Comparison of ENCODE assay signal across 11 cellular contexts in the genomic region with DNA sequence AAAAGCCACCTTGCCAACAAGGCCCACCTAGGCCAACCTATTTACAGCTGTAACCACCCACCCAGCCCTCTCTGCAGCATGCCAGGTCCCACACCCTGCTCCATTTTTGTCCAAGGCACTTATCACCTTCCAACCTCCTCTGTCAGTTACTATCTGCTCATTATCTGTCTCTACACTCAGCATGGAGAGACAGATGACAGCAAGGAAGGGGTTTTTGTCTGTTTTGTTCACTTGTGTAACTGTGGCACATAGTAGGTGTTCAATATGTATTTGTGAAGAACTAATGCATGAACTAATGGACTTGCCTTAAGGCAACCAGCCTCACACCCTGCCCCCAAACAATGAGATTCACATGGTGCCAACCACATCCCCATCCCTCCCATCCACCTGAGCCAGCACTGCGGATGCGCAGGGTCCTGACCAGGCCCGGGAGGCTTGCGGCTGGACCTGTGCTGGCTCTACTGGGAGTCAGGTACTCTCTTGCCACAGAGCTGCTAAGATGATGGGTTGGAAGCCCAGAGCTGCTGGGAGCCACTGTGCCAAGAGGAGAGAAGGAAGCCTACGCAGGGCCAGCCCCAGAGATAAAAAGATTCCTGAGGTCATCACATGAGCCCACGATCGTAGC. TPM values are rescaled to one million over a fixed set of nuclear protein-coding genes. Genes with fewer than 3 reads are reported as not detected.
A peak's percentile ranks its signal among the peaks of the same experiment; 100 is the strongest.
DNase-seq lines count a peak whose midpoint lies in the region; ATAC-seq and TF ChIP-seq lines count a peak whose summit lies in the region.
"Had no signal": no experiment of that assay in that cellular context is flagged by ENCODE, and none has a peak within 500 bp of the region (broad histone marks: within the 10 kb centered on the region; RNA-seq: fewer than 3 reads in every experiment).

No MANE protein-coding gene starts in this region.

- WGBS in psoas muscle, 3 donors, result 80 to 86% (median 82%) methylated on average over 7 of the region's 7 CpGs
- 73 to 86% (median 79%) methylated on average over 7 of the region's 7 CpGs for WGBS in ovary, 3 donors

- intact Hi-C loops in CD4-positive, alpha-beta T cell (cut with DNase I, micrococcal nuclease), result loop anchor here in 1 of 2 experiments (1.0 kb wide), 1 partner anchor 44 kb away; no protein-coding TSS in a partner anchor
- intact Hi-C loops in psoas muscle (cut with DNase I) (no loop called here), ovary (cut with DNase I) (no loop called here)

- H3K27me3 Mint-ChIP-seq in CD4-positive, alpha-beta T cell, result no peaks in the 10 kb centered on the region
- H3K27me3 Mint-ChIP-seq in HFFc6 (ENCODE audit: insufficient read depth), result peaks cover 5% of the 10 kb centered on the region
- no peaks in the 10 kb centered on the region for H3K27me3 Mint-ChIP-seq in activated naive CD8-positive, alpha-beta T cell treated with anti-CD3 and anti-CD28 coated beads, Interleukin-2, amount 50 U/mL, for 24 hours
- no peaks in the 10 kb centered on the region for H3K27me3 Mint-ChIP-seq in nephron progenitor cell (ENCODE audit: low read depth, poor library complexity)

- H3K9me3 ChIP-seq in CD4-positive, alpha-beta T cell (ENCODE audit: control insufficient read depth, low read length), result no peaks in the 10 kb centered on the region
- H3K9me3 ChIP-seq in psoas muscle (no peaks in the 10 kb centered on the region), ovary (no peaks in the 10 kb centered on the region)

- H3K4me1 Mint-ChIP-seq in CD4-positive, alpha-beta T cell (ENCODE audit: low read depth), result peaks cover 90% of the 10 kb centered on the region
- H3K4me1 Mint-ChIP-seq in HFFc6 (ENCODE audit: low read depth) (peaks cover 30% of the 10 kb centered on the region), nephron progenitor cell (no peaks in the 10 kb centered on the region)
- peaks cover 87% of the 10 kb centered on the region for H3K4me1 Mint-ChIP-seq in activated naive CD8-positive, alpha-beta T cell treated with anti-CD3 and anti-CD28 coated beads, Interleukin-2, amount 50 U/mL, for 24 hours

- no peak for TF ChIP-seq POLR2A in ovary (IDR thresholded peaks at IDR 0.05)

- TF ChIP-seq CTCF in CD4-positive, alpha-beta T cell (IDR thresholded peaks at IDR 0.05), result peak; percentile 2
- TF ChIP-seq CTCF in HFFc6 (IDR thresholded peaks at IDR 0.05) (no peak), nephron progenitor cell (IDR thresholded peaks at IDR 0.05) (no peak), psoas muscle (IDR thresholded peaks at IDR 0.05) (no peak), ovary (IDR thresholded peaks at IDR 0.05) (no peak)

- TF ChIP-seq EP300 in ovary (IDR thresholded peaks at IDR 0.05), result no peak

- POLR2A ChIA-PET in CD4-positive, alpha-beta T cell (lab: Charles Lee), result interaction anchor here (1.4 to 7.6 kb wide), 9 partner anchors 13 to 71 kb away, joined by 3 to 70 read pairs (median 15); partner anchors contain the start of genes DEDD2, GSK3A, POU2F2 and ZNF526

- H3K27me3 ChIP-seq in CD4-positive, alpha-beta T cell (ENCODE audit: control insufficient read depth, insufficient read depth, low read length), result no peaks in the 10 kb centered on the region
- H3K27me3 ChIP-seq in psoas muscle (ENCODE audit: insufficient read depth in 3 of 3, low read length in 2 of 3) (no peaks in the 10 kb centered on the region), ovary (no peaks in the 10 kb centered on the region)

- peaks cover 81% of the 10 kb centered on the region for H3K36me3 Mint-ChIP-seq in CD4-positive, alpha-beta T cell (ENCODE audit: low read depth)
- H3K36me3 Mint-ChIP-seq in HFFc6 (ENCODE audit: low read depth), result peaks cover 42% of the 10 kb centered on the region
- H3K36me3 Mint-ChIP-seq in activated naive CD8-positive, alpha-beta T cell treated with anti-CD3 and anti-CD28 coated beads, Interleukin-2, amount 50 U/mL, for 24 hours (ENCODE audit: low read depth), result peaks cover 34% of the 10 kb centered on the region
- peaks cover 52% of the 10 kb centered on the region for H3K36me3 Mint-ChIP-seq in nephron progenitor cell (ENCODE audit: low read depth)

- H3K27ac Mint-ChIP-seq in CD4-positive, alpha-beta T cell, result peak overlapping the region; percentile 93
- peak overlapping the region; percentile 19; the same call in 1 of the 2 replicates for H3K27ac Mint-ChIP-seq in HFFc6
- peak overlapping the region; percentile 92 for H3K27ac Mint-ChIP-seq in activated naive CD8-positive, alpha-beta T cell treated with anti-CD3 and anti-CD28 coated beads, Interleukin-2, amount 50 U/mL, for 24 hours
- H3K27ac Mint-ChIP-seq in nephron progenitor cell, result peak overlapping the region; percentile 80

- peak overlapping the region; percentile 89 for H3K27ac ChIP-seq in CD4-positive, alpha-beta T cell (ENCODE audit: low read depth, low read length)
- H3K27ac ChIP-seq in psoas muscle (no peak overlapping the region), ovary (no peak overlapping the region)

- H3K4me1 ChIP-seq in psoas muscle (no peaks in the 10 kb centered on the region), ovary (ENCODE audit: insufficient read depth) (no peaks in the 10 kb centered on the region)

- no peak for DNase-seq in CD4-positive, alpha-beta T cell
- DNase-seq in HFFc6 (no peak), nephron progenitor cell (no peak), psoas muscle (no peak), anterior cingulate cortex (lab: John Stamatoyannopoulos, UW) (no peak), ovary (no peak)
- no peak for DNase-seq in activated naive CD8-positive, alpha-beta T cell treated with anti-CD3 and anti-CD28 coated beads, Interleukin-2, amount 50 U/mL, for 24 hours
- DNase-seq in effector CD4-positive, alpha-beta T cell, result no peak
- DNase-seq: COR-L47, hippocampal formation, NCI-H2081 had no signal

- no peaks in the 10 kb centered on the region for H3K9me3 Mint-ChIP-seq in CD4-positive, alpha-beta T cell
- no peaks in the 10 kb centered on the region for H3K9me3 Mint-ChIP-seq in HFFc6
- H3K9me3 Mint-ChIP-seq in activated naive CD8-positive, alpha-beta T cell treated with anti-CD3 and anti-CD28 coated beads, Interleukin-2, amount 50 U/mL, for 24 hours, result no peaks in the 10 kb centered on the region
- no peaks in the 10 kb centered on the region for H3K9me3 Mint-ChIP-seq in nephron progenitor cell

- CTCF ChIA-PET in CD4-positive, alpha-beta T cell (lab: Charles Lee), result interaction anchor here (1.0 to 2.3 kb wide), 6 partner anchors 9 to 45 kb away, joined by 3 to 9 read pairs (median 5); partner anchors contain the start of gene ZNF526

- no peak overlapping the region for H3K4me3 ChIP-seq in psoas muscle
- no peak overlapping the region for H3K4me3 ChIP-seq in ovary

- H3K36me3 ChIP-seq in psoas muscle (ENCODE audit: insufficient read depth in 1 of 2, low read depth in 1 of 2) (peaks cover 0 to 73% of the 10 kb centered on the region in 2 donors), ovary (no peaks in the 10 kb centered on the region)

- H3K4me3 Mint-ChIP-seq in CD4-positive, alpha-beta T cell, result peak overlapping the region; percentile 83
- H3K4me3 Mint-ChIP-seq in HFFc6, result no peak overlapping the region
- peak overlapping the region; percentile 68 for H3K4me3 Mint-ChIP-seq in activated naive CD8-positive, alpha-beta T cell treated with anti-CD3 and anti-CD28 coated beads, Interleukin-2, amount 50 U/mL, for 24 hours
- no peak overlapping the region for H3K4me3 Mint-ChIP-seq in nephron progenitor cell

- ATAC-seq in CD4-positive, alpha-beta T cell (ENCODE audit: poor library complexity), result no peak
- no peak for ATAC-seq in activated naive CD8-positive, alpha-beta T cell treated with anti-CD3 and anti-CD28 coated beads, Interleukin-2, amount 50 U/mL, for 24 hours
- ATAC-seq in psoas muscle, result no peak

RNA-seq across cellular contexts. Expression of gene DEDD2, which starts 17.2 kb away (rescaled TPM):
- total RNA-seq in CD4-positive, alpha-beta T cell, result 100 to 1,000 TPM in 1 of 2 experiments, 10 to 100 TPM in 1; 96.5 to 103 TPM
- 10 to 100 TPM; 19.2 to 24.9 (median 20.2) TPM for total RNA-seq in HFFc6 (2021; fragmentation: NEBNext Ultra II Directional; extraction: Animal tissue kit (Norgen Biotek cat#: 25700))
- 10 to 100 TPM in 3 of 4 donors, 1 to 10 TPM in 1; 8.8 to 22.5 (median 11.6) TPM for total RNA-seq in psoas muscle
- 10 to 100 TPM; 11.6 to 26.1 (median 20.5) TPM for polyA plus RNA-seq in psoas muscle
- total RNA-seq in ovary, result 10 to 100 TPM; 14.9 to 36.8 (median 25.1) TPM
- polyA plus RNA-seq in ovary, result 10 to 100 TPM in 1 of 2 donors, 1 to 10 TPM in 1; 8.3 to 33.1 TPM

RNA-seq across cellular contexts. Expression of gene ZNF526, which starts 19.9 kb away (rescaled TPM):
- total RNA-seq in CD4-positive, alpha-beta T cell, result 1 to 10 TPM; 5.0 to 6.2 TPM
- total RNA-seq in HFFc6 (2021; fragmentation: NEBNext Ultra II Directional; extraction: Animal tissue kit (Norgen Biotek cat#: 25700)), result 10 to 100 TPM; 14.0 to 18.2 (median 16.1) TPM
- total RNA-seq in psoas muscle (1 to 10 TPM; 4.2 to 7.9 (median 6.0) TPM), ovary (10 to 100 TPM in 5 of 7 donors, 1 to 10 TPM in 2; 2.4 to 17.9 (median 12.9) TPM)
- polyA plus RNA-seq in psoas muscle (1 to 10 TPM; 3.4 to 7.4 (median 5.0) TPM), ovary (1 to 10 TPM; 5.0 to 6.5 TPM)

RNA-seq across cellular contexts. Expression of gene GSK3A, which starts 42.2 kb away (rescaled TPM):
- total RNA-seq in CD4-positive, alpha-beta T cell, result 10 to 100 TPM; 13.6 to 13.9 TPM
- total RNA-seq in HFFc6 (2021; fragmentation: NEBNext Ultra II Directional; extraction: Animal tissue kit (Norgen Biotek cat#: 25700)), result 10 to 100 TPM; 36.3 to 45.5 (median 43.1) TPM
- total RNA-seq in psoas muscle (10 to 100 TPM; 48.7 to 64.8 (median 58.1) TPM), ovary (10 to 100 TPM; 16.0 to 40.9 (median 34.9) TPM)
- polyA plus RNA-seq in psoas muscle (100 to 1,000 TPM in 1 of 3 donors, 10 to 100 TPM in 2; 70.1 to 117 (median 81.1) TPM), ovary (10 to 100 TPM; 31.9 to 38.3 TPM)

RNA-seq across cellular contexts. Expression of gene ERF, which starts 54.7 kb away (rescaled TPM):
- 100 to 1,000 TPM; 105 to 113 TPM for total RNA-seq in CD4-positive, alpha-beta T cell
- total RNA-seq in HFFc6 (2021; fragmentation: NEBNext Ultra II Directional; extraction: Animal tissue kit (Norgen Biotek cat#: 25700)), result 10 to 100 TPM; 74.7 to 87.8 (median 78.8) TPM
- 10 to 100 TPM; 10.0 to 13.5 (median 11.8) TPM for total RNA-seq in psoas muscle
- polyA plus RNA-seq in psoas muscle, result 10 to 100 TPM in 2 of 3 donors, 1 to 10 TPM in 1; 7.1 to 11.7 (median 11.4) TPM
- total RNA-seq in ovary, result 100 to 1,000 TPM in 1 of 7 donors, 10 to 100 TPM in 6; 23.1 to 110 (median 76.6) TPM
- polyA plus RNA-seq in ovary, result 10 to 100 TPM; 31.7 to 51.0 TPM

Comparison
In these comparisons a context has a peak if more than half of its experiments do, and no peak if none do; other contexts are left out.
1. H3K27ac Mint-ChIP-seq: peak in every context shown above with its lines; median percentile 93 in CD4-positive, alpha-beta T cell; 92 in activated naive CD8-positive, alpha-beta T cell treated with anti-CD3 and anti-CD28 coated beads, Interleukin-2, amount 50 U/mL, for 24 hours; 80 in nephron progenitor cell; 19 in HFFc6.
2. H3K4me3 Mint-ChIP-seq: peak in CD4-positive, alpha-beta T cell (single experiment) and activated naive CD8-positive, alpha-beta T cell treated with anti-CD3 and anti-CD28 coated beads, Interleukin-2, amount 50 U/mL, for 24 hours (single experiment); none in HFFc6 (single experiment) and nephron progenitor cell (single experiment).